ENCODE assay signal across 1 cellular context in the genomic region with DNA sequence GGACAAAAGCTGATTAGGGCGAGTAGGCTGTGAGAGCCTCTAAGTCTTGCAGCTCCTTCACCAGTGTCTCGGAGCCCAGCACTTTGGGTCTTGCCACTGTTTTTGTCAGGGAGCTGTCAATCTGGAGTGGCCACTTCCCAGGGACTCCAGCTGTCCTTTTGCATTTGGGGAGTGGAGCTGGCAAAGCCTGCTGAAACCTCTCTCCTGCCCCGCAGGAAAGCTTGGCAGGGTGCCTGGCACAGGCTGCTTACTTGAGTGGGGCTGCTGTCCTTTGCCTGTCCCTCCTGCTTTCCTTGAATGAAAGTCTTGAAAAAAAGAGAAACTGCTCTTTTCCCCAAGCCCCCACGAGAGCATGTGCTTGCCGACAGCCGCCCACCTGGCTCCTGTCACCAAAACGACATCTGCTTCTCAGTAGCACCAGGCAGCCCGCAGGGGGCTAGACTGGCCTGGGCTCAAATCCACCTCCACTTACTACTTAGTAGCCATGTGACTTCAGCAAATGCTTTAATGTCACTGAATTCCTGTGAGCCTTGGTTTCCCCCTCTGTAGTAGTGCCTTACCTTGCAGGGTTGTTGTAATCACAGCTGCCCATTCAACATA.
TF ChIP-seq lines count a peak whose summit lies in the region.

No MANE protein-coding gene starts in this region.

TF ChIP-seq in H1, 55 proteins besides CTCF, POLR2A, EP300 and RAD21 (continued from another document):
- TF ChIP-seq, protein P1, sequence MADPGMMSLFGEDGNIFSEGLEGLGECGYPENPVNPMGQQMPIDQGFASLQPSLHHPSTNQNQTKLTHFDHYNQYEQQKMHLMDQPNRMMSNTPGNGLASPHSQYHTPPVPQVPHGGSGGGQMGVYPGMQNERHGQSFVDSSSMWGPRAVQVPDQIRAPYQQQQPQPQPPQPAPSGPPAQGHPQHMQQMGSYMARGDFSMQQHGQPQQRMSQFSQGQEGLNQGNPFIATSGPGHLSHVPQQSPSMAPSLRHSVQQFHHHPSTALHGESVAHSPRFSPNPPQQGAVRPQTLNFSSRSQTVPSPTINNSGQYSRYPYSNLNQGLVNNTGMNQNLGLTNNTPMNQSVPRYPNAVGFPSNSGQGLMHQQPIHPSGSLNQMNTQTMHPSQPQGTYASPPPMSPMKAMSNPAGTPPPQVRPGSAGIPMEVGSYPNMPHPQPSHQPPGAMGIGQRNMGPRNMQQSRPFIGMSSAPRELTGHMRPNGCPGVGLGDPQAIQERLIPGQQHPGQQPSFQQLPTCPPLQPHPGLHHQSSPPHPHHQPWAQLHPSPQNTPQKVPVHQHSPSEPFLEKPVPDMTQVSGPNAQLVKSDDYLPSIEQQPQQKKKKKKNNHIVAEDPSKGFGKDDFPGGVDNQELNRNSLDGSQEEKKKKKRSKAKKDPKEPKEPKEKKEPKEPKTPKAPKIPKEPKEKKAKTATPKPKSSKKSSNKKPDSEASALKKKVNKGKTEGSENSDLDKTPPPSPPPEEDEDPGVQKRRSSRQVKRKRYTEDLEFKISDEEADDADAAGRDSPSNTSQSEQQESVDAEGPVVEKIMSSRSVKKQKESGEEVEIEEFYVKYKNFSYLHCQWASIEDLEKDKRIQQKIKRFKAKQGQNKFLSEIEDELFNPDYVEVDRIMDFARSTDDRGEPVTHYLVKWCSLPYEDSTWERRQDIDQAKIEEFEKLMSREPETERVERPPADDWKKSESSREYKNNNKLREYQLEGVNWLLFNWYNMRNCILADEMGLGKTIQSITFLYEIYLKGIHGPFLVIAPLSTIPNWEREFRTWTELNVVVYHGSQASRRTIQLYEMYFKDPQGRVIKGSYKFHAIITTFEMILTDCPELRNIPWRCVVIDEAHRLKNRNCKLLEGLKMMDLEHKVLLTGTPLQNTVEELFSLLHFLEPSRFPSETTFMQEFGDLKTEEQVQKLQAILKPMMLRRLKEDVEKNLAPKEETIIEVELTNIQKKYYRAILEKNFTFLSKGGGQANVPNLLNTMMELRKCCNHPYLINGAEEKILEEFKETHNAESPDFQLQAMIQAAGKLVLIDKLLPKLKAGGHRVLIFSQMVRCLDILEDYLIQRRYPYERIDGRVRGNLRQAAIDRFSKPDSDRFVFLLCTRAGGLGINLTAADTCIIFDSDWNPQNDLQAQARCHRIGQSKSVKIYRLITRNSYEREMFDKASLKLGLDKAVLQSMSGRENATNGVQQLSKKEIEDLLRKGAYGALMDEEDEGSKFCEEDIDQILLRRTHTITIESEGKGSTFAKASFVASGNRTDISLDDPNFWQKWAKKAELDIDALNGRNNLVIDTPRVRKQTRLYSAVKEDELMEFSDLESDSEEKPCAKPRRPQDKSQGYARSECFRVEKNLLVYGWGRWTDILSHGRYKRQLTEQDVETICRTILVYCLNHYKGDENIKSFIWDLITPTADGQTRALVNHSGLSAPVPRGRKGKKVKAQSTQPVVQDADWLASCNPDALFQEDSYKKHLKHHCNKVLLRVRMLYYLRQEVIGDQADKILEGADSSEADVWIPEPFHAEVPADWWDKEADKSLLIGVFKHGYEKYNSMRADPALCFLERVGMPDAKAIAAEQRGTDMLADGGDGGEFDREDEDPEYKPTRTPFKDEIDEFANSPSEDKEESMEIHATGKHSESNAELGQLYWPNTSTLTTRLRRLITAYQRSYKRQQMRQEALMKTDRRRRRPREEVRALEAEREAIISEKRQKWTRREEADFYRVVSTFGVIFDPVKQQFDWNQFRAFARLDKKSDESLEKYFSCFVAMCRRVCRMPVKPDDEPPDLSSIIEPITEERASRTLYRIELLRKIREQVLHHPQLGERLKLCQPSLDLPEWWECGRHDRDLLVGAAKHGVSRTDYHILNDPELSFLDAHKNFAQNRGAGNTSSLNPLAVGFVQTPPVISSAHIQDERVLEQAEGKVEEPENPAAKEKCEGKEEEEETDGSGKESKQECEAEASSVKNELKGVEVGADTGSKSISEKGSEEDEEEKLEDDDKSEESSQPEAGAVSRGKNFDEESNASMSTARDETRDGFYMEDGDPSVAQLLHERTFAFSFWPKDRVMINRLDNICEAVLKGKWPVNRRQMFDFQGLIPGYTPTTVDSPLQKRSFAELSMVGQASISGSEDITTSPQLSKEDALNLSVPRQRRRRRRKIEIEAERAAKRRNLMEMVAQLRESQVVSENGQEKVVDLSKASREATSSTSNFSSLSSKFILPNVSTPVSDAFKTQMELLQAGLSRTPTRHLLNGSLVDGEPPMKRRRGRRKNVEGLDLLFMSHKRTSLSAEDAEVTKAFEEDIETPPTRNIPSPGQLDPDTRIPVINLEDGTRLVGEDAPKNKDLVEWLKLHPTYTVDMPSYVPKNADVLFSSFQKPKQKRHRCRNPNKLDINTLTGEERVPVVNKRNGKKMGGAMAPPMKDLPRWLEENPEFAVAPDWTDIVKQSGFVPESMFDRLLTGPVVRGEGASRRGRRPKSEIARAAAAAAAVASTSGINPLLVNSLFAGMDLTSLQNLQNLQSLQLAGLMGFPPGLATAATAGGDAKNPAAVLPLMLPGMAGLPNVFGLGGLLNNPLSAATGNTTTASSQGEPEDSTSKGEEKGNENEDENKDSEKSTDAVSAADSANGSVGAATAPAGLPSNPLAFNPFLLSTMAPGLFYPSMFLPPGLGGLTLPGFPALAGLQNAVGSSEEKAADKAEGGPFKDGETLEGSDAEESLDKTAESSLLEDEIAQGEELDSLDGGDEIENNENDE (IDR thresholded peaks at IDR 0.05; ENCODE audit: insufficient replicate concordance, low read length), result no peak
- 0 out of 4 replicates have a peak, but pooled peaks of 1 of the 2 experiments have one; percentile 32 for TF ChIP-seq HDAC2 (IDR thresholded peaks at IDR 0.05; ENCODE audit: borderline replicate concordance in 1 of 2, low read depth in 2 of 2, low read length in 2 of 2)
- TF ChIP-seq, protein P2, sequence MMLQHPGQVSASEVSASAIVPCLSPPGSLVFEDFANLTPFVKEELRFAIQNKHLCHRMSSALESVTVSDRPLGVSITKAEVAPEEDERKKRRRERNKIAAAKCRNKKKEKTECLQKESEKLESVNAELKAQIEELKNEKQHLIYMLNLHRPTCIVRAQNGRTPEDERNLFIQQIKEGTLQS (IDR thresholded peaks at IDR 0.05; ENCODE audit: insufficient read depth, low read depth, low read length), result no peak
- TF ChIP-seq SP4 (IDR thresholded peaks at IDR 0.05; ENCODE audit: low read length), result no peak
- no peak for TF ChIP-seq FOSL1 (IDR thresholded peaks at IDR 0.05; ENCODE audit: insufficient read depth, low read depth, low read length)
- TF ChIP-seq SIX5 (IDR thresholded peaks at IDR 0.05; ENCODE audit: low read depth, low read length), result no peak
- TF ChIP-seq, protein P3, sequence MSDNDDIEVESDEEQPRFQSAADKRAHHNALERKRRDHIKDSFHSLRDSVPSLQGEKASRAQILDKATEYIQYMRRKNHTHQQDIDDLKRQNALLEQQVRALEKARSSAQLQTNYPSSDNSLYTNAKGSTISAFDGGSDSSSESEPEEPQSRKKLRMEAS (IDR thresholded peaks at IDR 0.05), result peak; percentile 74; the same call in 1 of the 2 replicates
- no peak for TF ChIP-seq EGR1 (IDR thresholded peaks at IDR 0.05; ENCODE audit: borderline replicate concordance, low read depth, low read length)
- no peak for TF ChIP-seq RXRA (IDR thresholded peaks at IDR 0.05; ENCODE audit: insufficient read depth, low read depth, low read length)
- TF ChIP-seq, protein P4, sequence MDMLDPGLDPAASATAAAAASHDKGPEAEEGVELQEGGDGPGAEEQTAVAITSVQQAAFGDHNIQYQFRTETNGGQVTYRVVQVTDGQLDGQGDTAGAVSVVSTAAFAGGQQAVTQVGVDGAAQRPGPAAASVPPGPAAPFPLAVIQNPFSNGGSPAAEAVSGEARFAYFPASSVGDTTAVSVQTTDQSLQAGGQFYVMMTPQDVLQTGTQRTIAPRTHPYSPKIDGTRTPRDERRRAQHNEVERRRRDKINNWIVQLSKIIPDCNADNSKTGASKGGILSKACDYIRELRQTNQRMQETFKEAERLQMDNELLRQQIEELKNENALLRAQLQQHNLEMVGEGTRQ (IDR thresholded peaks at IDR 0.05; ENCODE audit: low read length), result no peak
- TF ChIP-seq RNF2 (IDR thresholded peaks at IDR 0.05; ENCODE audit: borderline replicate concordance, low read depth, low read length, missing control alignments, poor library complexity, severe bottlenecking), result no peak
- TF ChIP-seq CHD1 (IDR thresholded peaks at IDR 0.05; ENCODE audit: low read depth, low read length), result no peak
- TF ChIP-seq ZNF274 (IDR thresholded peaks at IDR 0.05; ENCODE audit: borderline replicate concordance, extremely low read depth, low read length), result no peak
- TF ChIP-seq, protein P5, sequence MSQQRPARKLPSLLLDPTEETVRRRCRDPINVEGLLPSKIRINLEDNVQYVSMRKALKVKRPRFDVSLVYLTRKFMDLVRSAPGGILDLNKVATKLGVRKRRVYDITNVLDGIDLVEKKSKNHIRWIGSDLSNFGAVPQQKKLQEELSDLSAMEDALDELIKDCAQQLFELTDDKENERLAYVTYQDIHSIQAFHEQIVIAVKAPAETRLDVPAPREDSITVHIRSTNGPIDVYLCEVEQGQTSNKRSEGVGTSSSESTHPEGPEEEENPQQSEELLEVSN (IDR thresholded peaks at IDR 0.05), result peak; percentile 38; the same call in 1 of the 2 replicates
- no peak for TF ChIP-seq CREB1 (IDR thresholded peaks at IDR 0.05)
- TF ChIP-seq ASH2L (IDR thresholded peaks at IDR 0.05; ENCODE audit: low read length), result no peak
- no peak for TF ChIP-seq TEAD4 (IDR thresholded peaks at IDR 0.05; ENCODE audit: low read depth, low read length)
- TF ChIP-seq SUZ12 (IDR thresholded peaks at IDR 0.05; ENCODE audit: low read length), result no peak
- TF ChIP-seq KDM1A (IDR thresholded peaks at IDR 0.05; ENCODE audit: borderline replicate concordance, low read length), result no peak
- no peak for TF ChIP-seq RFX5 (IDR thresholded peaks at IDR 0.05; ENCODE audit: borderline replicate concordance, low read depth, low read length)
- TF ChIP-seq YY1 (IDR thresholded peaks at IDR 0.05; ENCODE audit: low read depth, low read length), result no peak
- TF ChIP-seq SP2 (IDR thresholded peaks at IDR 0.05; ENCODE audit: low read length), result no peak
